Comparison of ENCODE assay signal across 2 cellular contexts in the genomic region with DNA sequence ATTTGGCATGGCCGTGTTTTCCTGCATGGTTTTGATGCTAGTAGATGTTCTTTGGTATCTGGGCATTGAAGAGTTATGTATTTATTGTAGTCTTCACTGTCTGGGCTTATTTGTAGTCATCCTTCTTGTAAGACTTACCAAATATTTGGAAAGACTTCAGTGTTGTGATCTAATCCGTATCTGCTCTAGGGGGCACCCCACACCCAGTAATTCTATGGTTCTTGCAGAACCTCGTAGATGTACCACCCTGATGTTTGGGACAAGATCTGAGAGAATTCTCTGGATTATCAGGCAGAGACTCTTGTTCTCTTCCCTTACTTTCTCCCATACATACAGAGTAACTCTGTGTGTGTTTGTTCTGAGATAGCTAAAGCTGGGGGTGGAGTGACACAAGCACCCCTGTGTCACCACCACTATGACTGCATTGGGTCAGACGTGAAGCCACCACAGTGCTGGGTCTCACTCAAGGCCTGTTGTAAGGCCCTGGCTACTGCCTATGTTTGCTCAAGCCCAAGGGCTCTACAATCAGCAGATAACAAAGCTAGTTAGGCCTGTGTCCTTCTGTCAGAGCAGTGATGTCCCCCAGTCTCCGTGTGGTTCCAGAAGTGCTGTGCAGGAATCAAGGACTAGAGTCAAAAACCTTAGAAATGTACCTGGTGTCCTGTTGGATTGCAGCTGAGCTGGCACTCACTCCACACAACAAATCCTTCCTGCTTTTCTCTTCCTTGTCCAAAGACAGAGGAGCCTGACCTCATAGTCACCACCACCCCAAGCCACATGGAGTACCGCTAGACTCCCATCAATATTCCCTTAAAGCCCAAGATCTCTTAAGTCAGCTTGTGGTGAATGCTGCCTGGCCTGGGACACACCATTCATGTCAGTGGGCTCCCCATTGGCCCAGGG.
TF ChIP-seq lines count a peak whose summit lies in the region.

No MANE protein-coding gene starts in this region.

TF ChIP-seq in SK-N-SH, 30 proteins besides CTCF, POLR2A, EP300 and RAD21 (continued from another document):
- TF ChIP-seq RCOR1 (IDR thresholded peaks at IDR 0.05; ENCODE audit: low read length) (no peak), CHD2 (IDR thresholded peaks at IDR 0.05; ENCODE audit: low read length, partially characterized antibody) (no peak), TAF1 (IDR thresholded peaks at IDR 0.05; ENCODE audit: borderline replicate concordance, low read depth, low read length) (no peak), POLR2AphosphoS5 (IDR thresholded peaks at IDR 0.05; ENCODE audit: low read depth, low read length) (no peak), NFIC (IDR thresholded peaks at IDR 0.05; ENCODE audit: borderline replicate concordance) (no peak), YY1 (IDR thresholded peaks at IDR 0.05; ENCODE audit: low read depth) (no peak), JUND (IDR thresholded peaks at IDR 0.05) (no peak), GATA2 (CRISPR knock-in tag; IDR thresholded peaks at IDR 0.05) (no peak), MEF2A (IDR thresholded peaks at IDR 0.05; ENCODE audit: borderline replicate concordance, low read depth) (no peak)
- TF ChIP-seq, protein P1, sequence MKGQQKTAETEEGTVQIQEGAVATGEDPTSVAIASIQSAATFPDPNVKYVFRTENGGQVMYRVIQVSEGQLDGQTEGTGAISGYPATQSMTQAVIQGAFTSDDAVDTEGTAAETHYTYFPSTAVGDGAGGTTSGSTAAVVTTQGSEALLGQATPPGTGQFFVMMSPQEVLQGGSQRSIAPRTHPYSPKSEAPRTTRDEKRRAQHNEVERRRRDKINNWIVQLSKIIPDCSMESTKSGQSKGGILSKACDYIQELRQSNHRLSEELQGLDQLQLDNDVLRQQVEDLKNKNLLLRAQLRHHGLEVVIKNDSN (IDR thresholded peaks at IDR 0.05; ENCODE audit: borderline replicate concordance, low read depth), result no peak
- TF ChIP-seq, protein P2, sequence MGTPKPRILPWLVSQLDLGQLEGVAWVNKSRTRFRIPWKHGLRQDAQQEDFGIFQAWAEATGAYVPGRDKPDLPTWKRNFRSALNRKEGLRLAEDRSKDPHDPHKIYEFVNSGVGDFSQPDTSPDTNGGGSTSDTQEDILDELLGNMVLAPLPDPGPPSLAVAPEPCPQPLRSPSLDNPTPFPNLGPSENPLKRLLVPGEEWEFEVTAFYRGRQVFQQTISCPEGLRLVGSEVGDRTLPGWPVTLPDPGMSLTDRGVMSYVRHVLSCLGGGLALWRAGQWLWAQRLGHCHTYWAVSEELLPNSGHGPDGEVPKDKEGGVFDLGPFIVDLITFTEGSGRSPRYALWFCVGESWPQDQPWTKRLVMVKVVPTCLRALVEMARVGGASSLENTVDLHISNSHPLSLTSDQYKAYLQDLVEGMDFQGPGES (IDR thresholded peaks at IDR 0.05; ENCODE audit: low read depth, low read length), result no peak
- TF ChIP-seq, protein P3, sequence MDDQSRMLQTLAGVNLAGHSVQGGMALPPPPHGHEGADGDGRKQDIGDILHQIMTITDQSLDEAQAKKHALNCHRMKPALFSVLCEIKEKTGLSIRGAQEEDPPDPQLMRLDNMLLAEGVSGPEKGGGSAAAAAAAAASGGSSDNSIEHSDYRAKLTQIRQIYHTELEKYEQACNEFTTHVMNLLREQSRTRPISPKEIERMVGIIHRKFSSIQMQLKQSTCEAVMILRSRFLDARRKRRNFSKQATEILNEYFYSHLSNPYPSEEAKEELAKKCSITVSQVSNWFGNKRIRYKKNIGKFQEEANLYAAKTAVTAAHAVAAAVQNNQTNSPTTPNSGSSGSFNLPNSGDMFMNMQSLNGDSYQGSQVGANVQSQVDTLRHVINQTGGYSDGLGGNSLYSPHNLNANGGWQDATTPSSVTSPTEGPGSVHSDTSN (IDR thresholded peaks at IDR 0.05), result no peak
- TF ChIP-seq, protein P4, sequence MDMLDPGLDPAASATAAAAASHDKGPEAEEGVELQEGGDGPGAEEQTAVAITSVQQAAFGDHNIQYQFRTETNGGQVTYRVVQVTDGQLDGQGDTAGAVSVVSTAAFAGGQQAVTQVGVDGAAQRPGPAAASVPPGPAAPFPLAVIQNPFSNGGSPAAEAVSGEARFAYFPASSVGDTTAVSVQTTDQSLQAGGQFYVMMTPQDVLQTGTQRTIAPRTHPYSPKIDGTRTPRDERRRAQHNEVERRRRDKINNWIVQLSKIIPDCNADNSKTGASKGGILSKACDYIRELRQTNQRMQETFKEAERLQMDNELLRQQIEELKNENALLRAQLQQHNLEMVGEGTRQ (IDR thresholded peaks at IDR 0.05; ENCODE audit: borderline replicate concordance, low read depth, low read length), result no peak
- TF ChIP-seq, protein P5, sequence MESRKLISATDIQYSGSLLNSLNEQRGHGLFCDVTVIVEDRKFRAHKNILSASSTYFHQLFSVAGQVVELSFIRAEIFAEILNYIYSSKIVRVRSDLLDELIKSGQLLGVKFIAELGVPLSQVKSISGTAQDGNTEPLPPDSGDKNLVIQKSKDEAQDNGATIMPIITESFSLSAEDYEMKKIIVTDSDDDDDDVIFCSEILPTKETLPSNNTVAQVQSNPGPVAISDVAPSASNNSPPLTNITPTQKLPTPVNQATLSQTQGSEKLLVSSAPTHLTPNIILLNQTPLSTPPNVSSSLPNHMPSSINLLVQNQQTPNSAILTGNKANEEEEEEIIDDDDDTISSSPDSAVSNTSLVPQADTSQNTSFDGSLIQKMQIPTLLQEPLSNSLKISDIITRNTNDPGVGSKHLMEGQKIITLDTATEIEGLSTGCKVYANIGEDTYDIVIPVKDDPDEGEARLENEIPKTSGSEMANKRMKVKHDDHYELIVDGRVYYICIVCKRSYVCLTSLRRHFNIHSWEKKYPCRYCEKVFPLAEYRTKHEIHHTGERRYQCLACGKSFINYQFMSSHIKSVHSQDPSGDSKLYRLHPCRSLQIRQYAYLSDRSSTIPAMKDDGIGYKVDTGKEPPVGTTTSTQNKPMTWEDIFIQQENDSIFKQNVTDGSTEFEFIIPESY (IDR thresholded peaks at IDR 0.05; ENCODE audit: borderline replicate concordance, low read depth), result no peak

TF ChIP-seq in SK-N-SH treated with all-trans-retinoic acid at 6 μM for 48 hours, 23 proteins besides CTCF, POLR2A, EP300 and RAD21 (continued from another document):
- TF ChIP-seq, protein P6, sequence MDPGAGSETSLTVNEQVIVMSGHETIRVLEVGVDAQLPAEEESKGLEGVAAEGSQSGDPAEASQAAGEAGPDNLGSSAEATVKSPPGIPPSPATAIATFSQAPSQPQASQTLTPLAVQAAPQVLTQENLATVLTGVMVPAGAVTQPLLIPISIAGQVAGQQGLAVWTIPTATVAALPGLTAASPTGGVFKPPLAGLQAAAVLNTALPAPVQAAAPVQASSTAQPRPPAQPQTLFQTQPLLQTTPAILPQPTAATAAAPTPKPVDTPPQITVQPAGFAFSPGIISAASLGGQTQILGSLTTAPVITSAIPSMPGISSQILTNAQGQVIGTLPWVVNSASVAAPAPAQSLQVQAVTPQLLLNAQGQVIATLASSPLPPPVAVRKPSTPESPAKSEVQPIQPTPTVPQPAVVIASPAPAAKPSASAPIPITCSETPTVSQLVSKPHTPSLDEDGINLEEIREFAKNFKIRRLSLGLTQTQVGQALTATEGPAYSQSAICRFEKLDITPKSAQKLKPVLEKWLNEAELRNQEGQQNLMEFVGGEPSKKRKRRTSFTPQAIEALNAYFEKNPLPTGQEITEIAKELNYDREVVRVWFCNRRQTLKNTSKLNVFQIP (CRISPR knock-in tag; IDR thresholded peaks at IDR 0.05; ENCODE audit: borderline replicate concordance, low read depth), result no peak
- no peak for TF ChIP-seq GLIS3 (CRISPR knock-in tag; IDR thresholded peaks at IDR 0.05)
- TF ChIP-seq ESRRG (CRISPR knock-in tag; IDR thresholded peaks at IDR 0.05), result no peak
- TF ChIP-seq SNAI2 (CRISPR knock-in tag; IDR thresholded peaks at IDR 0.05), result no peak
- TF ChIP-seq, protein P7, sequence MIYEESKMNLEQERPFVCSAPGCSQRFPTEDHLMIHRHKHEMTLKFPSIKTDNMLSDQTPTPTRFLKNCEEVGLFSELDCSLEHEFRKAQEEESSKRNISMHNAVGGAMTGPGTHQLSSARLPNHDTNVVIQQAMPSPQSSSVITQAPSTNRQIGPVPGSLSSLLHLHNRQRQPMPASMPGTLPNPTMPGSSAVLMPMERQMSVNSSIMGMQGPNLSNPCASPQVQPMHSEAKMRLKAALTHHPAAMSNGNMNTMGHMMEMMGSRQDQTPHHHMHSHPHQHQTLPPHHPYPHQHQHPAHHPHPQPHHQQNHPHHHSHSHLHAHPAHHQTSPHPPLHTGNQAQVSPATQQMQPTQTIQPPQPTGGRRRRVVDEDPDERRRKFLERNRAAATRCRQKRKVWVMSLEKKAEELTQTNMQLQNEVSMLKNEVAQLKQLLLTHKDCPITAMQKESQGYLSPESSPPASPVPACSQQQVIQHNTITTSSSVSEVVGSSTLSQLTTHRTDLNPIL (CRISPR knock-in tag; IDR thresholded peaks at IDR 0.05; ENCODE audit: low read depth), result no peak
- no peak for TF ChIP-seq BACH2 (CRISPR knock-in tag; IDR thresholded peaks at IDR 0.05; ENCODE audit: borderline replicate concordance)
- TF ChIP-seq TOX (CRISPR knock-in tag; IDR thresholded peaks at IDR 0.05; ENCODE audit: borderline replicate concordance), result no peak
- TF ChIP-seq, protein P8, sequence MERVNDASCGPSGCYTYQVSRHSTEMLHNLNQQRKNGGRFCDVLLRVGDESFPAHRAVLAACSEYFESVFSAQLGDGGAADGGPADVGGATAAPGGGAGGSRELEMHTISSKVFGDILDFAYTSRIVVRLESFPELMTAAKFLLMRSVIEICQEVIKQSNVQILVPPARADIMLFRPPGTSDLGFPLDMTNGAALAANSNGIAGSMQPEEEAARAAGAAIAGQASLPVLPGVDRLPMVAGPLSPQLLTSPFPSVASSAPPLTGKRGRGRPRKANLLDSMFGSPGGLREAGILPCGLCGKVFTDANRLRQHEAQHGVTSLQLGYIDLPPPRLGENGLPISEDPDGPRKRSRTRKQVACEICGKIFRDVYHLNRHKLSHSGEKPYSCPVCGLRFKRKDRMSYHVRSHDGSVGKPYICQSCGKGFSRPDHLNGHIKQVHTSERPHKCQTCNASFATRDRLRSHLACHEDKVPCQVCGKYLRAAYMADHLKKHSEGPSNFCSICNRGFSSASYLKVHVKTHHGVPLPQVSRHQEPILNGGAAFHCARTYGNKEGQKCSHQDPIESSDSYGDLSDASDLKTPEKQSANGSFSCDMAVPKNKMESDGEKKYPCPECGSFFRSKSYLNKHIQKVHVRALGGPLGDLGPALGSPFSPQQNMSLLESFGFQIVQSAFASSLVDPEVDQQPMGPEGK (CRISPR knock-in tag; IDR thresholded peaks at IDR 0.05; ENCODE audit: borderline replicate concordance), result no peak
